8 cellular contexts compared by ENCODE assay signal in genomic region chr15:96354731-96355560, GRCh38. TPM values are rescaled to one million over a fixed set of nuclear protein-coding genes. Genes with fewer than 3 reads are reported as not detected.
A peak's percentile ranks its signal among the peaks of the same experiment; 100 is the strongest.
DNase-seq lines count a peak whose midpoint lies in the region; ATAC-seq, FAIRE-seq and TF ChIP-seq lines count a peak whose summit lies in the region.

No MANE protein-coding gene starts in this region.

- H3K27me3 ChIP-seq in KMS-11 (ENCODE audit: insufficient read depth, low read depth), result peaks cover 6% of the 10 kb centered on the region; the same call in 1 of the 2 replicates
- H3K27me3 ChIP-seq in K562 (ENCODE audit: control insufficient read depth in 2 of 2, insufficient read depth in 2 of 2, low read length in 2 of 2), result no peaks in the 10 kb centered on the region
- H3K27me3 ChIP-seq in tibial nerve, result no peaks in the 10 kb centered on the region

- H4K20me1 ChIP-seq in KMS-11 (ENCODE audit: insufficient read depth), result no peaks in the 10 kb centered on the region
- H4K20me1 ChIP-seq in K562 (replicated peaks; ENCODE audit: control insufficient read depth, insufficient read depth, low read length), result no peaks in the 10 kb centered on the region

- H3K4me2 ChIP-seq in KMS-11, result 0 out of 2 replicates have a peak overlapping the region, but pooled peaks have one; percentile 17
- H3K4me2 ChIP-seq in K562 (ENCODE audit: insufficient read depth, low read length), result peak overlapping the region; percentile 35

- H3K9me1 ChIP-seq in K562 (ENCODE audit: control insufficient read depth, insufficient read depth, low read length), result no peaks in the 10 kb centered on the region

- peak; percentile 55 for FAIRE-seq in K562 (lab: Jason Lieb, UNC)

- TF ChIP-seq RAD21 in K562 (CRISPR knock-in tag; conservative IDR thresholded peaks at IDR 0.05 in 1 of 2, IDR thresholded peaks at IDR 0.05 in 1 of 2), result no peak

- in situ Hi-C loops in K562 (cut with MboI), result loop anchor here (10.0 kb wide), 1 partner anchor 230 kb away; no protein-coding TSS in a partner anchor

- H3K36me3 ChIP-seq in KMS-11 (ENCODE audit: insufficient read depth) (no peaks in the 10 kb centered on the region), K562 (ENCODE audit: control insufficient read depth, insufficient read depth, low read length) (peaks cover 3% of the 10 kb centered on the region; the same call in 1 of the 3 replicates), tibial nerve (no peaks in the 10 kb centered on the region)

- H3K4me1 ChIP-seq in KMS-11 (ENCODE audit: low read depth, poor library complexity, severe bottlenecking) (peaks cover 13% of the 10 kb centered on the region), K562 (replicated peaks in 1 of 2; ENCODE audit: control insufficient read depth in 2 of 2, insufficient read depth in 2 of 2, low read length in 2 of 2) (peaks cover 15 to 41% of the 10 kb centered on the region in 2 experiments), tibial nerve (peaks cover 4 to 63% (median 34%) of the 10 kb centered on the region in 4 donors)

- 50% methylated on average over 15 of the region's 15 CpGs for WGBS in K562 (ENCODE audit: insufficient coverage, low coverage, missing lambda C conversion rate)
- WGBS in tibial nerve, 2 donors, result 3 to 4% methylated on average over 15 of the region's 15 CpGs

- H3K27ac Mint-ChIP-seq in effector memory CD8-positive, alpha-beta T cell, result no peak overlapping the region

- no peak overlapping the region for H3K4me3 ChIP-seq in KMS-11 (IDR thresholded peaks at IDR 0.05; ENCODE audit: insufficient read depth, low read depth, low read length)
- H3K4me3 ChIP-seq in K562, result peak overlapping the region; percentile 50
- peak overlapping the region; percentile 62 to 81 (median 71) for H3K4me3 ChIP-seq in tibial nerve

- TF ChIP-seq EP300 in K562 (IDR thresholded peaks at IDR 0.05; ENCODE audit: low read length), result no peak
- peak in 1 of 2 donors; percentile 89 for TF ChIP-seq EP300 in tibial nerve (IDR thresholded peaks at IDR 0.05)

- H3K9me3 ChIP-seq in K562 (replicated peaks; ENCODE audit: control insufficient read depth, insufficient read depth, low read depth, low read length) (peaks cover 2% of the 10 kb centered on the region; the same call in 1 of the 2 replicates), tibial nerve (no peaks in the 10 kb centered on the region)

- TF ChIP-seq CTCF in KMS-11 (conservative IDR thresholded peaks at IDR 0.05; ENCODE audit: low read depth, low read length) (no peak), K562 (IDR thresholded peaks at IDR 0.05 in 2 of 3, conservative IDR thresholded peaks at IDR 0.05 in 1 of 3; ENCODE audit: insufficient read depth in 2 of 3, low read depth in 1 of 3, low read length in 3 of 3) (peak in 2 of 3 experiments; percentile 14 to 42; a peak in 3 of 6 replicates), tibial nerve (IDR thresholded peaks at IDR 0.05) (peak; percentile 35 to 81 (median 51))

- H3K27ac ChIP-seq in KMS-11 (no peak overlapping the region), K562 (ENCODE audit: extremely low read depth, low read depth, low read length) (peak overlapping the region; percentile 72; the same call in 1 of the 3 replicates), tibial nerve (peak overlapping the region; percentile 95 to 100 (median 98))

- H3K4me3 Mint-ChIP-seq in effector memory CD8-positive, alpha-beta T cell, result no peak overlapping the region

- intact Hi-C loops in K562 (cut with micrococcal nuclease), result loop anchor here (5.0 kb wide), 1 partner anchor 107 kb away; no protein-coding TSS in a partner anchor

- H3K36me3 Mint-ChIP-seq in effector memory CD8-positive, alpha-beta T cell (ENCODE audit: insufficient read depth), result peaks cover 24% of the 10 kb centered on the region

- peaks cover 40 to 57% of the 10 kb centered on the region in 2 donors for H3K27me3 Mint-ChIP-seq in effector memory CD8-positive, alpha-beta T cell

- CTCF ChIA-PET in K562 (lab: Yijun Ruan, JAX; ENCODE audit: low intra/inter-chr PET ratio), result no interaction called here

- H3K9me3 Mint-ChIP-seq in effector memory CD8-positive, alpha-beta T cell, result no peaks in the 10 kb centered on the region

- peaks cover 14 to 20% of the 10 kb centered on the region in 2 donors for H3K4me1 Mint-ChIP-seq in effector memory CD8-positive, alpha-beta T cell (ENCODE audit: low read depth in 2 of 2)

- H3K9ac ChIP-seq in KMS-11 (no peak overlapping the region), K562 (ENCODE audit: insufficient read depth in 1 of 2, low read depth in 2 of 2, low read length in 2 of 2) (peak overlapping the region; percentile 70 to 92)

- ATAC-seq in K562, result 0 out of 3 replicates have a peak, but pooled peaks have one; percentile 9
- ATAC-seq in effector memory CD8-positive, alpha-beta T cell (replicated peaks), result no peak
- no peak for ATAC-seq in HG02885 (IDR thresholded peaks at IDR 0.05; ENCODE audit: poor library complexity, unreplicated experiment)
- no peak for ATAC-seq in HG03097 (IDR thresholded peaks at IDR 0.05; ENCODE audit: low FRiP score, unreplicated experiment)

- H2AFZ ChIP-seq in KMS-11 (ENCODE audit: low read depth) (no peak overlapping the region), K562 (ENCODE audit: low read depth, low read length) (peak overlapping the region; percentile 77)

- POLR2A ChIA-PET in K562 (lab: Yijun Ruan, JAX), result interaction anchor here (0.8 to 1.6 kb wide), 2 partner anchors 106 to 272 kb away, joined by 3 read pairs; no protein-coding TSS in a partner anchor

- no peaks in the 10 kb centered on the region for H3K79me2 ChIP-seq in KMS-11 (ENCODE audit: insufficient read depth, low read depth)
- peaks cover 3% of the 10 kb centered on the region; the same call in 1 of the 3 replicates for H3K79me2 ChIP-seq in K562 (ENCODE audit: control insufficient read depth, insufficient read depth, low read length)

- no TSS peak for BruUV-seq in K562 (replicated peaks; lab: Mats Ljungman, UMichigan)

- DNase-seq in K562 (ENCODE audit: extremely low read depth in 1 of 4, low spot score in 3 of 4) (peak in 1 of 4 experiments; percentile 42), kidney tubule cell (ENCODE audit: low spot score) (peak; percentile 80), tibial nerve (ENCODE audit: low spot score in 2 of 2) (no peak), NCI-H1092 treated with DMSO at 0.1 percent for 48 hours (lab: John Stamatoyannopoulos, UW) (no peak)
- no peak for DNase-seq in effector memory CD8-positive, alpha-beta T cell

- no peak for TF ChIP-seq POLR2A in K562 (conservative IDR thresholded peaks at IDR 0.05)
- peak; percentile 47 to 69 for TF ChIP-seq POLR2A in tibial nerve (IDR thresholded peaks at IDR 0.05)

TF ChIP-seq in K562, 482 proteins besides CTCF, POLR2A, EP300 and RAD21 (continues in another document):
- TF ChIP-seq TBP (optimal IDR thresholded peaks at IDR 0.05; ENCODE audit: low read depth, low read length), result no peak
- no peak for TF ChIP-seq ZBTB17 (CRISPR knock-in tag; IDR thresholded peaks at IDR 0.05)
- 0 out of 2 replicates have a peak, but pooled peaks have one; percentile 36 for TF ChIP-seq ZNF512 (tag; IDR thresholded peaks at IDR 0.05)
- no peak for TF ChIP-seq ESRRB (CRISPR knock-in tag; IDR thresholded peaks at IDR 0.05; ENCODE audit: borderline replicate concordance)

RNA-seq across cellular contexts. Expression of gene NR2F2, which starts 24.4 kb away (rescaled TPM):
- 16.8 and 21.5 TPM in 2 replicates for total RNA-seq in K562 (2011; cell fraction: chromatin; rRNA removed; ENCODE audit: low replicate concordance)
- 10.5 and 13.2 TPM in 2 replicates for total RNA-seq in K562 (2011; cell fraction: nucleolus; rRNA removed)
- total RNA-seq in K562 (2011; cell fraction: nucleoplasm; rRNA removed), result 14.2 and 23.5 TPM in 2 replicates
- total RNA-seq in K562 (2014; rRNA removed), result 6.8 and 8.3 TPM in 2 replicates
- total RNA-seq in K562 (2014; rRNA removed; fragmentation: Illumina TruSeq; extraction: Trizol), result 8.3 and 9.9 TPM in 2 replicates
- 11.9 and 13.1 TPM in 2 replicates for total RNA-seq in K562 (2015; rRNA removed; fragmentation: Illumina TruSeq; extraction: Trizol)
- 49.7 and 51.8 TPM in 2 replicates for total RNA-seq in K562 (2021)
- 6.0 and 10.9 TPM in 2 replicates for polyA plus RNA-seq in K562 (2011; rRNA removed)
- 7.7 and 13.7 TPM in 2 replicates for polyA plus RNA-seq in K562 (2011; cell fraction: cytosol; rRNA removed)
- polyA plus RNA-seq in K562 (2011; cell fraction: nucleus; rRNA removed), result 11.9 and 16.2 TPM in 2 replicates
- polyA plus RNA-seq in K562 (2012), result 35.3 and 71.0 TPM in 2 replicates
- 41.0 and 41.5 TPM in 2 replicates for polyA plus RNA-seq in K562 (2014; fragmentation: Illumina TruSeq; extraction: Trizol)
- polyA plus RNA-seq in K562 (2014; fragmentation: Nextera tagmentation; extraction: Ambion mirVana), result 10 to 100 TPM in 1 of 2 experiments, 1 to 10 TPM in 1; 9.7 to 11.1 TPM
- polyA plus RNA-seq in K562 (2014; rRNA removed), result 21.8 and 24.2 TPM in 2 replicates
- polyA minus RNA-seq in K562 (2011; rRNA and poly(A)+ RNA removed), result 5.4 TPM in 2 replicates
- polyA minus RNA-seq in K562 (2011; cell fraction: cytosol; rRNA and poly(A)+ RNA removed), result 17.7 and 27.6 TPM in 2 replicates
- 9.8 and 9.9 TPM in 2 replicates for polyA minus RNA-seq in K562 (2011; cell fraction: nucleus; rRNA and poly(A)+ RNA removed)
- 100 to 1,000 TPM in 3 of 4 donors, 10 to 100 TPM in 1; 70.8 to 129 (median 124) TPM for total RNA-seq in tibial nerve
